Comparison of ENCODE assay signal across 1 cellular context in genomic region chr2:240561325-240561971, GRCh38.
TF ChIP-seq lines count a peak whose summit lies in the region.

No MANE protein-coding gene starts in this region.

TF ChIP-seq in HepG2, 621 proteins besides CTCF, POLR2A, EP300 and RAD21 (continued from another document):
- TF ChIP-seq, protein P1, sequence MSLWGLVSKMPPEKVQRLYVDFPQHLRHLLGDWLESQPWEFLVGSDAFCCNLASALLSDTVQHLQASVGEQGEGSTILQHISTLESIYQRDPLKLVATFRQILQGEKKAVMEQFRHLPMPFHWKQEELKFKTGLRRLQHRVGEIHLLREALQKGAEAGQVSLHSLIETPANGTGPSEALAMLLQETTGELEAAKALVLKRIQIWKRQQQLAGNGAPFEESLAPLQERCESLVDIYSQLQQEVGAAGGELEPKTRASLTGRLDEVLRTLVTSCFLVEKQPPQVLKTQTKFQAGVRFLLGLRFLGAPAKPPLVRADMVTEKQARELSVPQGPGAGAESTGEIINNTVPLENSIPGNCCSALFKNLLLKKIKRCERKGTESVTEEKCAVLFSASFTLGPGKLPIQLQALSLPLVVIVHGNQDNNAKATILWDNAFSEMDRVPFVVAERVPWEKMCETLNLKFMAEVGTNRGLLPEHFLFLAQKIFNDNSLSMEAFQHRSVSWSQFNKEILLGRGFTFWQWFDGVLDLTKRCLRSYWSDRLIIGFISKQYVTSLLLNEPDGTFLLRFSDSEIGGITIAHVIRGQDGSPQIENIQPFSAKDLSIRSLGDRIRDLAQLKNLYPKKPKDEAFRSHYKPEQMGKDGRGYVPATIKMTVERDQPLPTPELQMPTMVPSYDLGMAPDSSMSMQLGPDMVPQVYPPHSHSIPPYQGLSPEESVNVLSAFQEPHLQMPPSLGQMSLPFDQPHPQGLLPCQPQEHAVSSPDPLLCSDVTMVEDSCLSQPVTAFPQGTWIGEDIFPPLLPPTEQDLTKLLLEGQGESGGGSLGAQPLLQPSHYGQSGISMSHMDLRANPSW (CRISPR knock-in tag; IDR thresholded peaks at IDR 0.05; ENCODE audit: borderline replicate concordance): 0 out of 2 replicates have a peak, but pooled peaks have one; percentile 61
- TF ChIP-seq, protein P2, sequence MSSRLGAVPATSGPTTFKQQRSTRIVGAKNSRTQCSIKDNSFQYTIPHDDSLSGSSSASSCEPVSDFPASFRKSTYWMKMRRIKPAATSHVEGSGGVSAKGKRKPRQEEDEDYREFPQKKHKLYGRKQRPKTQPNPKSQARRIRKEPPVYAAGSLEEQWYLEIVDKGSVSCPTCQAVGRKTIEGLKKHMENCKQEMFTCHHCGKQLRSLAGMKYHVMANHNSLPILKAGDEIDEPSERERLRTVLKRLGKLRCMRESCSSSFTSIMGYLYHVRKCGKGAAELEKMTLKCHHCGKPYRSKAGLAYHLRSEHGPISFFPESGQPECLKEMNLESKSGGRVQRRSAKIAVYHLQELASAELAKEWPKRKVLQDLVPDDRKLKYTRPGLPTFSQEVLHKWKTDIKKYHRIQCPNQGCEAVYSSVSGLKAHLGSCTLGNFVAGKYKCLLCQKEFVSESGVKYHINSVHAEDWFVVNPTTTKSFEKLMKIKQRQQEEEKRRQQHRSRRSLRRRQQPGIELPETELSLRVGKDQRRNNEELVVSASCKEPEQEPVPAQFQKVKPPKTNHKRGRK (CRISPR knock-in tag; IDR thresholded peaks at IDR 0.05): 0 out of 2 replicates have a peak, but pooled peaks have one; percentile 20
- TF ChIP-seq ZNF558 (CRISPR knock-in tag; IDR thresholded peaks at IDR 0.05; ENCODE audit: borderline replicate concordance) (no peak), ZMAT3 (CRISPR knock-in tag; conservative IDR thresholded peaks at IDR 0.05) (no peak), SOX6 (IDR thresholded peaks at IDR 0.05) (no peak), SOX6 (CRISPR knock-in tag; IDR thresholded peaks at IDR 0.05) (0 out of 2 replicates have a peak, but pooled peaks have one; percentile 1), KLF13 (CRISPR knock-in tag; IDR thresholded peaks at IDR 0.05) (no peak), U2AF2 (IDR thresholded peaks at IDR 0.05; ENCODE audit: low read depth, low read length) (no peak), XBP1 (CRISPR knock-in tag; IDR thresholded peaks at IDR 0.05) (0 out of 2 replicates have a peak, but pooled peaks have one; percentile 44), ADNP (CRISPR knock-in tag; IDR thresholded peaks at IDR 0.05) (no peak), ARID2 (CRISPR knock-in tag; IDR thresholded peaks at IDR 0.05; ENCODE audit: borderline replicate concordance) (peak; percentile 82; the same call in 1 of the 2 replicates), THYN1 (CRISPR knock-in tag; IDR thresholded peaks at IDR 0.05; ENCODE audit: borderline replicate concordance, low read depth) (peak; percentile 44; the same call in 1 of the 2 replicates), HNF4A (CRISPR knock-in tag; IDR thresholded peaks at IDR 0.05) (no peak), ISL2 (CRISPR knock-in tag; IDR thresholded peaks at IDR 0.05) (peak; percentile 1; the same call in 1 of the 2 replicates), TP53 (CRISPR knock-in tag; conservative IDR thresholded peaks at IDR 0.05) (peak; percentile 35; the same call in 1 of the 2 replicates), ZBTB42 (CRISPR knock-in tag; IDR thresholded peaks at IDR 0.05) (no peak), DRAP1 (CRISPR knock-in tag; IDR thresholded peaks at IDR 0.05) (no peak), ZNF230 (CRISPR knock-in tag; IDR thresholded peaks at IDR 0.05) (no peak), TEAD3 (CRISPR knock-in tag; optimal IDR thresholded peaks at IDR 0.05; ENCODE audit: borderline replicate concordance) (peak; percentile 3), FOXP1 (IDR thresholded peaks at IDR 0.05) (no peak), FOXP1 (CRISPR knock-in tag; IDR thresholded peaks at IDR 0.05) (no peak), IKZF5 (CRISPR knock-in tag; IDR thresholded peaks at IDR 0.05) (no peak), CBX2 (IDR thresholded peaks at IDR 0.05; ENCODE audit: low read depth, low read length) (no peak), CBX2 (CRISPR knock-in tag; IDR thresholded peaks at IDR 0.05; ENCODE audit: low read depth) (0 out of 2 replicates have a peak, but pooled peaks have one; percentile 11), ZNF775 (CRISPR knock-in tag; IDR thresholded peaks at IDR 0.05; ENCODE audit: borderline replicate concordance) (0 out of 2 replicates have a peak, but pooled peaks have one; percentile 38), DNMT1 (CRISPR knock-in tag; IDR thresholded peaks at IDR 0.05) (no peak), HIVEP1 (CRISPR knock-in tag; IDR thresholded peaks at IDR 0.05) (peak; percentile 18; the same call in 1 of the 2 replicates), ZNF235 (CRISPR knock-in tag; IDR thresholded peaks at IDR 0.05; ENCODE audit: borderline replicate concordance) (peak; percentile 70; the same call in 1 of the 2 replicates), RELA (CRISPR knock-in tag; IDR thresholded peaks at IDR 0.05) (no peak), IRF1 (CRISPR knock-in tag; IDR thresholded peaks at IDR 0.05; ENCODE audit: low read depth) (no peak)
- TF ChIP-seq, protein P3, sequence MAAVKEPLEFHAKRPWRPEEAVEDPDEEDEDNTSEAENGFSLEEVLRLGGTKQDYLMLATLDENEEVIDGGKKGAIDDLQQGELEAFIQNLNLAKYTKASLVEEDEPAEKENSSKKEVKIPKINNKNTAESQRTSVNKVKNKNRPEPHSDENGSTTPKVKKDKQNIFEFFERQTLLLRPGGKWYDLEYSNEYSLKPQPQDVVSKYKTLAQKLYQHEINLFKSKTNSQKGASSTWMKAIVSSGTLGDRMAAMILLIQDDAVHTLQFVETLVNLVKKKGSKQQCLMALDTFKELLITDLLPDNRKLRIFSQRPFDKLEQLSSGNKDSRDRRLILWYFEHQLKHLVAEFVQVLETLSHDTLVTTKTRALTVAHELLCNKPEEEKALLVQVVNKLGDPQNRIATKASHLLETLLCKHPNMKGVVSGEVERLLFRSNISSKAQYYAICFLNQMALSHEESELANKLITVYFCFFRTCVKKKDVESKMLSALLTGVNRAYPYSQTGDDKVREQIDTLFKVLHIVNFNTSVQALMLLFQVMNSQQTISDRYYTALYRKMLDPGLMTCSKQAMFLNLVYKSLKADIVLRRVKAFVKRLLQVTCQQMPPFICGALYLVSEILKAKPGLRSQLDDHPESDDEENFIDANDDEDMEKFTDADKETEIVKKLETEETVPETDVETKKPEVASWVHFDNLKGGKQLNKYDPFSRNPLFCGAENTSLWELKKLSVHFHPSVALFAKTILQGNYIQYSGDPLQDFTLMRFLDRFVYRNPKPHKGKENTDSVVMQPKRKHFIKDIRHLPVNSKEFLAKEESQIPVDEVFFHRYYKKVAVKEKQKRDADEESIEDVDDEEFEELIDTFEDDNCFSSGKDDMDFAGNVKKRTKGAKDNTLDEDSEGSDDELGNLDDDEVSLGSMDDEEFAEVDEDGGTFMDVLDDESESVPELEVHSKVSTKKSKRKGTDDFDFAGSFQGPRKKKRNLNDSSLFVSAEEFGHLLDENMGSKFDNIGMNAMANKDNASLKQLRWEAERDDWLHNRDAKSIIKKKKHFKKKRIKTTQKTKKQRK (IDR thresholded peaks at IDR 0.05; ENCODE audit: low read length): no peak
- TF ChIP-seq, protein P4, sequence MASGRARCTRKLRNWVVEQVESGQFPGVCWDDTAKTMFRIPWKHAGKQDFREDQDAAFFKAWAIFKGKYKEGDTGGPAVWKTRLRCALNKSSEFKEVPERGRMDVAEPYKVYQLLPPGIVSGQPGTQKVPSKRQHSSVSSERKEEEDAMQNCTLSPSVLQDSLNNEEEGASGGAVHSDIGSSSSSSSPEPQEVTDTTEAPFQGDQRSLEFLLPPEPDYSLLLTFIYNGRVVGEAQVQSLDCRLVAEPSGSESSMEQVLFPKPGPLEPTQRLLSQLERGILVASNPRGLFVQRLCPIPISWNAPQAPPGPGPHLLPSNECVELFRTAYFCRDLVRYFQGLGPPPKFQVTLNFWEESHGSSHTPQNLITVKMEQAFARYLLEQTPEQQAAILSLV (CRISPR knock-in tag; IDR thresholded peaks at IDR 0.05; ENCODE audit: borderline replicate concordance): no peak
- TF ChIP-seq, protein P5, sequence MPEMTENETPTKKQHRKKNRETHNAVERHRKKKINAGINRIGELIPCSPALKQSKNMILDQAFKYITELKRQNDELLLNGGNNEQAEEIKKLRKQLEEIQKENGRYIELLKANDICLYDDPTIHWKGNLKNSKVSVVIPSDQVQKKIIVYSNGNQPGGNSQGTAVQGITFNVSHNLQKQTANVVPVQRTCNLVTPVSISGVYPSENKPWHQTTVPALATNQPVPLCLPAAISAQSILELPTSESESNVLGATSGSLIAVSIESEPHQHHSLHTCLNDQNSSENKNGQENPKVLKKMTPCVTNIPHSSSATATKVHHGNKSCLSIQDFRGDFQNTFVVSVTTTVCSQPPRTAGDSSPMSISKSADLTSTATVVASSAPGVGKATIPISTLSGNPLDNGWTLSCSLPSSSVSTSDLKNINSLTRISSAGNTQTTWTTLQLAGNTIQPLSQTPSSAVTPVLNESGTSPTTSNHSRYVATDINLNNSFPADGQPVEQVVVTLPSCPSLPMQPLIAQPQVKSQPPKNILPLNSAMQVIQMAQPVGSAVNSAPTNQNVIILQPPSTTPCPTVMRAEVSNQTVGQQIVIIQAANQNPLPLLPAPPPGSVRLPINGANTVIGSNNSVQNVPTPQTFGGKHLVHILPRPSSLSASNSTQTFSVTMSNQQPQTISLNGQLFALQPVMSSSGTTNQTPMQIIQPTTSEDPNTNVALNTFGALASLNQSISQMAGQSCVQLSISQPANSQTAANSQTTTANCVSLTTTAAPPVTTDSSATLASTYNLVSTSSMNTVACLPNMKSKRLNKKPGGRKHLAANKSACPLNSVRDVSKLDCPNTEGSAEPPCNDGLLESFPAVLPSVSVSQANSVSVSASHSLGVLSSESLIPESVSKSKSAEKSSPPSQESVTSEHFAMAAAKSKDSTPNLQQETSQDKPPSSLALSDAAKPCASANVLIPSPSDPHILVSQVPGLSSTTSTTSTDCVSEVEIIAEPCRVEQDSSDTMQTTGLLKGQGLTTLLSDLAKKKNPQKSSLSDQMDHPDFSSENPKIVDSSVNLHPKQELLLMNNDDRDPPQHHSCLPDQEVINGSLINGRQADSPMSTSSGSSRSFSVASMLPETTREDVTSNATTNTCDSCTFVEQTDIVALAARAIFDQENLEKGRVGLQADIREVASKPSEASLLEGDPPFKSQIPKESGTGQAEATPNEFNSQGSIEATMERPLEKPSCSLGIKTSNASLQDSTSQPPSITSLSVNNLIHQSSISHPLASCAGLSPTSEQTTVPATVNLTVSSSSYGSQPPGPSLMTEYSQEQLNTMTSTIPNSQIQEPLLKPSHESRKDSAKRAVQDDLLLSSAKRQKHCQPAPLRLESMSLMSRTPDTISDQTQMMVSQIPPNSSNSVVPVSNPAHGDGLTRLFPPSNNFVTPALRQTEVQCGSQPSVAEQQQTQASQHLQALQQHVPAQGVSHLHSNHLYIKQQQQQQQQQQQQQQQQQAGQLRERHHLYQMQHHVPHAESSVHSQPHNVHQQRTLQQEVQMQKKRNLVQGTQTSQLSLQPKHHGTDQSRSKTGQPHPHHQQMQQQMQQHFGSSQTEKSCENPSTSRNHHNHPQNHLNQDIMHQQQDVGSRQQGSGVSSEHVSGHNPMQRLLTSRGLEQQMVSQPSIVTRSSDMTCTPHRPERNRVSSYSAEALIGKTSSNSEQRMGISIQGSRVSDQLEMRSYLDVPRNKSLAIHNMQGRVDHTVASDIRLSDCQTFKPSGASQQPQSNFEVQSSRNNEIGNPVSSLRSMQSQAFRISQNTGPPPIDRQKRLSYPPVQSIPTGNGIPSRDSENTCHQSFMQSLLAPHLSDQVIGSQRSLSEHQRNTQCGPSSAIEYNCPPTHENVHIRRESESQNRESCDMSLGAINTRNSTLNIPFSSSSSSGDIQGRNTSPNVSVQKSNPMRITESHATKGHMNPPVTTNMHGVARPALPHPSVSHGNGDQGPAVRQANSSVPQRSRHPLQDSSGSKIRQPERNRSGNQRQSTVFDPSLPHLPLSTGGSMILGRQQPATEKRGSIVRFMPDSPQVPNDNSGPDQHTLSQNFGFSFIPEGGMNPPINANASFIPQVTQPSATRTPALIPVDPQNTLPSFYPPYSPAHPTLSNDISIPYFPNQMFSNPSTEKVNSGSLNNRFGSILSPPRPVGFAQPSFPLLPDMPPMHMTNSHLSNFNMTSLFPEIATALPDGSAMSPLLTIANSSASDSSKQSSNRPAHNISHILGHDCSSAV (CRISPR knock-in tag; IDR thresholded peaks at IDR 0.05; ENCODE audit: borderline replicate concordance): no peak
TF ChIP-seq in HepG2: peak in this region for 31.
